In genomic region chr17:2392252-2393183, GRCh38 we compare ENCODE assay signal across 1 cellular context.
TF ChIP-seq lines count a peak whose summit lies in the region.

No MANE protein-coding gene starts in this region.

TF ChIP-seq in HepG2, 621 proteins besides CTCF, POLR2A, EP300 and RAD21 (continued from another document and continues in another):
- TF ChIP-seq ZNF142 (CRISPR knock-in tag; IDR thresholded peaks at IDR 0.05) = no peak
- 0 out of 2 replicates have a peak, but pooled peaks have one; percentile 35 for TF ChIP-seq ZNF558 (CRISPR knock-in tag; IDR thresholded peaks at IDR 0.05; ENCODE audit: borderline replicate concordance)
- 0 out of 2 replicates have a peak, but pooled peaks have one; percentile 20 for TF ChIP-seq CEBPG (CRISPR knock-in tag; IDR thresholded peaks at IDR 0.05)
- no peak for TF ChIP-seq ZNF569 (CRISPR knock-in tag; IDR thresholded peaks at IDR 0.05; ENCODE audit: borderline replicate concordance)
- peak; percentile 19; the same call in 1 of the 2 replicates for TF ChIP-seq POLR2AphosphoS5 (IDR thresholded peaks at IDR 0.05; ENCODE audit: low read depth, low read length)
- peak; percentile 96 for TF ChIP-seq MAX (IDR thresholded peaks at IDR 0.05)
- no peak for TF ChIP-seq ZNF580 (CRISPR knock-in tag; IDR thresholded peaks at IDR 0.05; ENCODE audit: borderline replicate concordance, low read depth)
- no peak for TF ChIP-seq DNMT3B (CRISPR knock-in tag; conservative IDR thresholded peaks at IDR 0.05)
- TF ChIP-seq ELF3 (CRISPR knock-in tag; IDR thresholded peaks at IDR 0.05) = peak; percentile 39; the same call in 1 of the 2 replicates
- peak; percentile 97 for TF ChIP-seq PATZ1 (CRISPR knock-in tag; IDR thresholded peaks at IDR 0.05)
- TF ChIP-seq ZNF790 (CRISPR knock-in tag; IDR thresholded peaks at IDR 0.05; ENCODE audit: borderline replicate concordance) = no peak
- TF ChIP-seq PITX1 (CRISPR knock-in tag; IDR thresholded peaks at IDR 0.05) = no peak
- TF ChIP-seq CENPBD1 (CRISPR knock-in tag; IDR thresholded peaks at IDR 0.05; ENCODE audit: borderline replicate concordance, low read depth) = no peak
- peak; percentile 84 for TF ChIP-seq RARA (CRISPR knock-in tag; IDR thresholded peaks at IDR 0.05)
- TF ChIP-seq POLR2AphosphoS2 (IDR thresholded peaks at IDR 0.05; ENCODE audit: low read depth, low read length) = no peak
- TF ChIP-seq SMAD3 (CRISPR knock-in tag; IDR thresholded peaks at IDR 0.05) = no peak
- 0 out of 2 replicates have a peak, but pooled peaks have one; percentile 3 for TF ChIP-seq KMT2A (CRISPR knock-in tag; IDR thresholded peaks at IDR 0.05)
- TF ChIP-seq ZNF75D (CRISPR knock-in tag; IDR thresholded peaks at IDR 0.05; ENCODE audit: borderline replicate concordance) = no peak
- 0 out of 2 replicates have a peak, but pooled peaks have one; percentile 20 for TF ChIP-seq POGK (CRISPR knock-in tag; conservative IDR thresholded peaks at IDR 0.05)
- TF ChIP-seq NFKB2 (CRISPR knock-in tag; IDR thresholded peaks at IDR 0.05; ENCODE audit: borderline replicate concordance) = peak; percentile 26; the same call in 1 of the 2 replicates
- no peak for TF ChIP-seq ATAD3A (CRISPR knock-in tag; IDR thresholded peaks at IDR 0.05)
- no peak for TF ChIP-seq U2AF2 (IDR thresholded peaks at IDR 0.05; ENCODE audit: low read depth, low read length)
- TF ChIP-seq NFRKB (IDR thresholded peaks at IDR 0.05) = no peak
- TF ChIP-seq NONO (IDR thresholded peaks at IDR 0.05) = no peak
- 0 out of 2 replicates have a peak, but pooled peaks have one; percentile 22 for TF ChIP-seq NONO (CRISPR knock-in tag; conservative IDR thresholded peaks at IDR 0.05)
- TF ChIP-seq MLLT10 (CRISPR knock-in tag; IDR thresholded peaks at IDR 0.05) = no peak
- no peak for TF ChIP-seq ZNF556 (CRISPR knock-in tag; IDR thresholded peaks at IDR 0.05; ENCODE audit: borderline replicate concordance)
- TF ChIP-seq TFDP2 (CRISPR knock-in tag; IDR thresholded peaks at IDR 0.05) = peak; percentile 85
- peak; percentile 51; the same call in 1 of the 2 replicates for TF ChIP-seq RFXAP (CRISPR knock-in tag; IDR thresholded peaks at IDR 0.05; ENCODE audit: borderline replicate concordance)
- peak; percentile 48; the same call in 1 of the 2 replicates for TF ChIP-seq HDAC1 (CRISPR knock-in tag; IDR thresholded peaks at IDR 0.05)
- TF ChIP-seq REL (CRISPR knock-in tag; conservative IDR thresholded peaks at IDR 0.05) = no peak
- no peak for TF ChIP-seq PHF8 (CRISPR knock-in tag; IDR thresholded peaks at IDR 0.05)
- peak; percentile 72; the same call in 1 of the 2 replicates for TF ChIP-seq ZNF281 (CRISPR knock-in tag; IDR thresholded peaks at IDR 0.05; ENCODE audit: borderline replicate concordance)
- TF ChIP-seq ZHX1 (CRISPR knock-in tag; IDR thresholded peaks at IDR 0.05; ENCODE audit: low read depth) = 0 out of 2 replicates have a peak, but pooled peaks have one; percentile 57
- TF ChIP-seq PAX8 (CRISPR knock-in tag; IDR thresholded peaks at IDR 0.05; ENCODE audit: borderline replicate concordance) = no peak
- peak; percentile 94 for TF ChIP-seq SAP130 (CRISPR knock-in tag; IDR thresholded peaks at IDR 0.05; ENCODE audit: low read depth)
- no peak for TF ChIP-seq ZNF672 (CRISPR knock-in tag; IDR thresholded peaks at IDR 0.05)
- TF ChIP-seq ZNF839 (CRISPR knock-in tag; IDR thresholded peaks at IDR 0.05; ENCODE audit: borderline replicate concordance) = no peak
- TF ChIP-seq NCOA5 (CRISPR knock-in tag; IDR thresholded peaks at IDR 0.05) = no peak
- TF ChIP-seq GABPA (IDR thresholded peaks at IDR 0.05; ENCODE audit: low read depth, low read length) = peak; percentile 56
- TF ChIP-seq GABPA (CRISPR knock-in tag; IDR thresholded peaks at IDR 0.05; ENCODE audit: low read depth) = peak; percentile 47
- TF ChIP-seq RBM22 (optimal IDR thresholded peaks at IDR 0.05; ENCODE audit: low read length) = peak; percentile 31
- peak; percentile 36; the same call in 1 of the 2 replicates for TF ChIP-seq THRA (CRISPR knock-in tag; IDR thresholded peaks at IDR 0.05; ENCODE audit: borderline replicate concordance)
- TF ChIP-seq ZNF768 (CRISPR knock-in tag; IDR thresholded peaks at IDR 0.05) = no peak
- no peak for TF ChIP-seq TBP (CRISPR knock-in tag; IDR thresholded peaks at IDR 0.05)
- no peak for TF ChIP-seq RFXANK (CRISPR knock-in tag; IDR thresholded peaks at IDR 0.05)
- TF ChIP-seq ARHGAP35 (CRISPR knock-in tag; IDR thresholded peaks at IDR 0.05; ENCODE audit: borderline replicate concordance) = no peak
- TF ChIP-seq SIN3B (IDR thresholded peaks at IDR 0.05; ENCODE audit: low read length) = no peak
